In the genomic region with DNA sequence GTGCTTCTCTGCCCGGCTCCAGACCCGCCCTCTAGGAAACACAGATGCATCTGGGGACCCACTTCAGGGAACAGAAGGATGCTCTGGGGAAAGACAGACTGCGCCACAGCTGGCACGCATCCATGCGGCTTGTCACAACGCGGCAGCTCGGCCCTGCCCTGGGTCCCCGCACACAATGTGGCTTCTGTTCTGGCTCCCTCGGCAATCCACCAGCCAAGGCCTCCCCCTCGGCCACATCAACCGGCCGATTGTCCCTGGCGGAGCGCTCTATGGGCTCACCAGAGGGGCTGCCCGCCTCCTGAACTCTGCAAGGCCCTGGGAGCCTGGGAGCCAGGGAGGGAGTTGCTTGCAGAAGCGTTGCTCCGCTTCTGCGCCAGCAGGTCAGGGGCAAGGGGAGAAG, we compare ENCODE assay signal across 12 cellular contexts. TPM values are rescaled to one million over a fixed set of nuclear protein-coding genes. Genes with fewer than 3 reads are reported as not detected.
DNase-seq lines count a peak whose midpoint lies in the region; ATAC-seq and TF ChIP-seq lines count a peak whose summit lies in the region.
"Had no signal": no experiment of that assay in that cellular context is flagged by ENCODE, and none has a peak within 500 bp of the region (broad histone marks: within the 10 kb centered on the region; RNA-seq: fewer than 3 reads in every experiment).

No MANE protein-coding gene starts in this region.

- H3K4me1 Mint-ChIP-seq in activated T-cell treated with anti-CD3 and anti-CD28 coated beads, Interleukin-2, amount 50 U/mL, for 72 hours (ENCODE audit: low read depth): peaks cover 40% of the 10 kb centered on the region

- peaks cover 35% of the 10 kb centered on the region for H3K79me1 ChIP-seq in mesendoderm (ENCODE audit: low read length)

- no peak overlapping the region for H3K56ac ChIP-seq in mesendoderm (ENCODE audit: low read length)

- peak overlapping the region; percentile 87 for H3K27ac ChIP-seq in angular gyrus (ENCODE audit: low read depth, low read length)
- H3K27ac ChIP-seq in sigmoid colon: peak overlapping the region; percentile 17 to 49 (median 38)
- no peak overlapping the region for H3K27ac ChIP-seq in mesendoderm (ENCODE audit: low read depth, low read length)

- no peak overlapping the region for H3K23ac ChIP-seq in mesendoderm (ENCODE audit: low read length)

- H3K36me3 ChIP-seq in sigmoid colon (no peaks in the 10 kb centered on the region), mesendoderm (ENCODE audit: control insufficient read depth, insufficient read depth, low read length) (peaks cover under 1% of the 10 kb centered on the region)

- H2AK5ac ChIP-seq in mesendoderm (ENCODE audit: low read length): no peak overlapping the region

- no peak overlapping the region for H3K4me2 ChIP-seq in mesendoderm (ENCODE audit: low read length)

- no peak overlapping the region for H2BK15ac ChIP-seq in mesendoderm (replicated peaks; ENCODE audit: low read depth)

- H3K27me3 ChIP-seq in sigmoid colon: no peaks in the 10 kb centered on the region
- no peaks in the 10 kb centered on the region for H3K27me3 ChIP-seq in mesendoderm (ENCODE audit: insufficient read depth, low read length, poor library complexity)

- peaks cover 0 to 68% (median 57%) of the 10 kb centered on the region in 4 donors for H3K4me1 ChIP-seq in sigmoid colon
- H3K4me1 ChIP-seq in mesendoderm (ENCODE audit: control insufficient read depth, low read depth, low read length): peaks cover 3% of the 10 kb centered on the region

- H4K5ac ChIP-seq in mesendoderm (ENCODE audit: low read length): no peak overlapping the region

- no peak for TF ChIP-seq EP300 in sigmoid colon (IDR thresholded peaks at IDR 0.05)

- no peak for TF ChIP-seq CTCF in sigmoid colon (IDR thresholded peaks at IDR 0.05)

- intact Hi-C loops in sigmoid colon (cut with DNase I): no loop called here

- no peaks in the 10 kb centered on the region for H3K27me3 Mint-ChIP-seq in activated T-cell treated with anti-CD3 and anti-CD28 coated beads, Interleukin-2, amount 50 U/mL, for 72 hours (ENCODE audit: low read depth)
- H3K27me3 Mint-ChIP-seq: stimulated activated naive CD8-positive, alpha-beta T cell treated with anti-CD3 and anti-CD28 coated beads, Interleukin-15, Interleukin-2, amounts not matched to agents 100 ng/mL and 50 ng/mL, for 24 hours had no signal

- WGBS in sigmoid colon, 2 donors: 72 to 84% methylated on average over 19 of the region's 19 CpGs
- WGBS in mesendoderm (ENCODE audit: extremely low coverage, insufficient coverage, low lambda C conversion rate): no CpG with 5 or more reads among the region's 19 CpGs

- no peak for ATAC-seq in activated T-cell treated with anti-CD3 and anti-CD28 coated beads, Interleukin-2, amount 50 U/mL, for 72 hours (replicated peaks in 1 of 2)
- ATAC-seq in GM18861 (IDR thresholded peaks at IDR 0.05; ENCODE audit: unreplicated experiment): no peak
- ATAC-seq: activated CD4-positive, CD25-positive, alpha-beta regulatory T cell treated with anti-CD3 and anti-CD28 coated beads, Interleukin-2, amount 50 U/mL, for 24 hours had no signal

- H3K9me3 ChIP-seq in sigmoid colon: no peaks in the 10 kb centered on the region

- no peak overlapping the region for H4K8ac ChIP-seq in mesendoderm (ENCODE audit: low read depth, low read length)

- no peak overlapping the region for H3K18ac ChIP-seq in mesendoderm (ENCODE audit: low read length)

- no peak overlapping the region for H3K4ac ChIP-seq in mesendoderm (ENCODE audit: low read depth, low read length)

- DNase-seq in NCI-H1694 treated with DMSO at 0.1 percent for 48 hours (lab: John Stamatoyannopoulos, UW) (peak; percentile 21), inferior parietal cortex (ENCODE audit: extremely low spot score) (peak; percentile 85), sigmoid colon (peak; percentile 84), mesendoderm (no peak)
- no peak for DNase-seq in activated T-cell treated with anti-CD3 and anti-CD28 coated beads, Interleukin-2, amount 50 U/mL, for 72 hours
- DNase-seq: CD8-positive, alpha-beta memory T cell; dermis blood vessel endothelial cell; NCI-H226 had no signal

- TF ChIP-seq POLR2A in sigmoid colon (IDR thresholded peaks at IDR 0.05): no peak

- peaks cover 44% of the 10 kb centered on the region for H3K79me2 ChIP-seq in mesendoderm (ENCODE audit: control insufficient read depth, insufficient read depth, low read length)

- no peak overlapping the region for H3K4me3 Mint-ChIP-seq in activated T-cell treated with anti-CD3 and anti-CD28 coated beads, Interleukin-2, amount 50 U/mL, for 72 hours
- H3K4me3 Mint-ChIP-seq: CD8-positive, alpha-beta memory T cell; stimulated activated naive CD8-positive, alpha-beta T cell treated with anti-CD3 and anti-CD28 coated beads, Interleukin-15, Interleukin-2, amounts not matched to agents 100 ng/mL and 50 ng/mL, for 24 hours had no signal

- H3K9me3 Mint-ChIP-seq in activated T-cell treated with anti-CD3 and anti-CD28 coated beads, Interleukin-2, amount 50 U/mL, for 72 hours: no peaks in the 10 kb centered on the region
- H3K9me3 Mint-ChIP-seq: CD8-positive, alpha-beta memory T cell; stimulated activated naive CD8-positive, alpha-beta T cell treated with anti-CD3 and anti-CD28 coated beads, Interleukin-15, Interleukin-2, amounts not matched to agents 100 ng/mL and 50 ng/mL, for 24 hours had no signal

- H3K9ac ChIP-seq in mesendoderm (ENCODE audit: low read length): no peak overlapping the region

- H2BK5ac ChIP-seq in mesendoderm (ENCODE audit: low read length): no peak overlapping the region

- no peak overlapping the region for H2BK120ac ChIP-seq in mesendoderm (ENCODE audit: low read depth, low read length)

- H3K4me3 ChIP-seq in sigmoid colon (no peak overlapping the region), mesendoderm (ENCODE audit: low read length) (no peak overlapping the region)

- no peak overlapping the region for H3K27ac Mint-ChIP-seq in activated T-cell treated with anti-CD3 and anti-CD28 coated beads, Interleukin-2, amount 50 U/mL, for 72 hours
- H3K27ac Mint-ChIP-seq: stimulated activated naive CD8-positive, alpha-beta T cell treated with anti-CD3 and anti-CD28 coated beads, Interleukin-15, Interleukin-2, amounts not matched to agents 100 ng/mL and 50 ng/mL, for 24 hours had no signal

- H3K36me3 Mint-ChIP-seq in activated T-cell treated with anti-CD3 and anti-CD28 coated beads, Interleukin-2, amount 50 U/mL, for 72 hours (ENCODE audit: insufficient read depth in 2 of 2): peaks cover 0 to 2% of the 10 kb centered on the region in 2 donors

RNA-seq across cellular contexts. Expression of gene MLLT1, which starts 38.1 kb away (rescaled TPM):
- total RNA-seq in sigmoid colon: 10 to 100 TPM; 12.5 to 20.8 (median 17.6) TPM
- 10 to 100 TPM in 2 of 3 donors, 1 to 10 TPM in 1; 9.9 to 25.5 (median 15.0) TPM for polyA plus RNA-seq in sigmoid colon
- total RNA-seq in activated T-cell treated with anti-CD3 and anti-CD28 coated beads, Interleukin-2, amount 50 U/mL, for 72 hours: 10 to 100 TPM; 39.9 to 44.5 TPM
- 28.4 TPM for polyA plus RNA-seq in mesendoderm (2013, experiment 1 of 2)
- polyA plus RNA-seq in mesendoderm (2013, experiment 2 of 2): 27.7 TPM

Comparison
In these comparisons a context has a peak if more than half of its experiments do, and no peak if none do; other contexts are left out.
1. DNase-seq: peak in NCI-H1694 treated with DMSO at 0.1 percent for 48 hours (single experiment), inferior parietal cortex (single experiment) and sigmoid colon (single experiment); none in activated T-cell treated with anti-CD3 and anti-CD28 coated beads, Interleukin-2, amount 50 U/mL, for 72 hours (0 of 2) and mesendoderm (single experiment).